ENCODE assay signal across 12 cellular contexts in genomic region chr3:112072387-112073060, GRCh38. TPM values are rescaled to one million over a fixed set of nuclear protein-coding genes. Genes with fewer than 3 reads are reported as not detected.
DNase-seq lines count a peak whose midpoint lies in the region; ATAC-seq and TF ChIP-seq lines count a peak whose summit lies in the region.
"Not testable (repeated sequence)": the region's sequence is repeated elsewhere in the genome, so short reads cannot be mapped to it uniquely, and the experiment has no call there.
"Had no signal": no experiment of that assay in that cellular context is flagged by ENCODE, and none has a peak within 500 bp of the region (broad histone marks: within the 10 kb centered on the region; RNA-seq: fewer than 3 reads in every experiment).

No MANE protein-coding gene starts in this region.

- peak in 1 of 2 donors; percentile 48 for ATAC-seq in activated naive CD4-positive, alpha-beta T cell treated with anti-CD3 and anti-CD28 coated beads, Interleukin-2, amount 50 U/mL, for 72 hours
- ATAC-seq in lower lobe of right lung, result not testable (repeated sequence)
- peak; percentile 64 for ATAC-seq in stimulated activated naive CD8-positive, alpha-beta T cell treated with anti-CD3 and anti-CD28 coated beads, Interleukin-15, amount 100 ng/mL, for 72 hours

- H3K27ac ChIP-seq in lower lobe of right lung, result not testable (repeated sequence)

- not testable (repeated sequence) for H3K27me3 ChIP-seq in lower lobe of right lung (ENCODE audit: low read depth)

- DNase-seq in DMS153 treated with DMSO at 0.1 percent for 48 hours (lab: John Stamatoyannopoulos, UW; ENCODE audit: unreplicated experiment), result peak; percentile 11
- DNase-seq in T-helper 2 cell, result peak; percentile 18 to 72 (median 37)
- DNase-seq in activated CD4-positive, alpha-beta T cell treated with anti-CD3 and anti-CD28 coated beads, Interleukin-2, amount 50 U/mL, for 48 hours, result peak; percentile 59 to 72
- DNase-seq in activated T-cell treated with anti-CD3 and anti-CD28 coated beads, Interleukin-2, amount 50 U/mL, for 48 hours, result peak; percentile 60 to 71
- peak in 1 of 2 donors; percentile 56 for DNase-seq in activated naive CD4-positive, alpha-beta T cell treated with anti-CD3 and anti-CD28 coated beads, Interleukin-2, amount 50 U/mL, for 72 hours (ENCODE audit: low spot score in 2 of 2)
- DNase-seq in lower lobe of right lung, result peak; percentile 48
- peak; percentile 55 for DNase-seq in stimulated activated CD4-positive, alpha-beta T cell treated with anti-CD3 and anti-CD28 coated beads, Interleukin-4, amount 100 ng/mL, for 1 hour
- peak; percentile 65 to 76 for DNase-seq in stimulated activated naive CD8-positive, alpha-beta T cell treated with anti-CD3 and anti-CD28 coated beads, Interleukin-15, amount 100 ng/mL, for 72 hours

- not testable (repeated sequence) for H3K4me3 ChIP-seq in lower lobe of right lung

- not testable (repeated sequence) for H3K9me3 ChIP-seq in lower lobe of right lung

- peaks cover 6 to 19% of the 10 kb centered on the region in 2 donors for H3K36me3 Mint-ChIP-seq in activated naive CD4-positive, alpha-beta T cell treated with anti-CD3 and anti-CD28 coated beads, Interleukin-2, amount 50 U/mL, for 72 hours

- H3K9me3 Mint-ChIP-seq in activated naive CD4-positive, alpha-beta T cell treated with anti-CD3 and anti-CD28 coated beads, Interleukin-2, amount 50 U/mL, for 72 hours; stimulated activated naive CD8-positive, alpha-beta T cell treated with anti-CD3 and anti-CD28 coated beads, Interleukin-15, amount 100 ng/mL, for 72 hours: not testable (repeated sequence)

- not testable (repeated sequence) for H3K27me3 Mint-ChIP-seq in stimulated activated naive CD8-positive, alpha-beta T cell treated with anti-CD3 and anti-CD28 coated beads, Interleukin-15, amount 100 ng/mL, for 72 hours

- not testable (repeated sequence) for H3K36me3 ChIP-seq in lower lobe of right lung

- H3K4me1 ChIP-seq in lower lobe of right lung, result not testable (repeated sequence)

- peak overlapping the region; percentile 56 to 59 for H3K27ac Mint-ChIP-seq in activated naive CD4-positive, alpha-beta T cell treated with anti-CD3 and anti-CD28 coated beads, Interleukin-2, amount 50 U/mL, for 72 hours
- peak overlapping the region; percentile 69 to 74 for H3K27ac Mint-ChIP-seq in stimulated activated naive CD8-positive, alpha-beta T cell treated with anti-CD3 and anti-CD28 coated beads, Interleukin-15, amount 100 ng/mL, for 72 hours

- not testable (repeated sequence) for TF ChIP-seq CTCF in lower lobe of right lung (IDR thresholded peaks at IDR 0.05)

- intact Hi-C loops in lower lobe of right lung (cut with DNase I), result not testable (repeated sequence)

- H3K4me1 Mint-ChIP-seq in stimulated activated naive CD8-positive, alpha-beta T cell treated with anti-CD3 and anti-CD28 coated beads, Interleukin-15, amount 100 ng/mL, for 72 hours, result peaks cover 27% of the 10 kb centered on the region

- peak overlapping the region; percentile 73 to 78 for H3K4me3 Mint-ChIP-seq in stimulated activated naive CD8-positive, alpha-beta T cell treated with anti-CD3 and anti-CD28 coated beads, Interleukin-15, amount 100 ng/mL, for 72 hours

RNA-seq across cellular contexts. Expression of gene C3orf52, which starts 13.7 kb away (rescaled TPM):
- total RNA-seq in activated naive CD4-positive, alpha-beta T cell treated with anti-CD3 and anti-CD28 coated beads, Interleukin-2, amount 50 U/mL, for 72 hours, result 10 to 100 TPM in 1 of 2 donors, 1 to 10 TPM in 1; 6.5 to 11.2 TPM
- total RNA-seq in lower lobe of right lung, result 16.4 TPM

RNA-seq across cellular contexts. Expression of gene TMPRSS7, which starts 38.0 kb away (rescaled TPM):
- not detected for total RNA-seq in activated naive CD4-positive, alpha-beta T cell treated with anti-CD3 and anti-CD28 coated beads, Interleukin-2, amount 50 U/mL, for 72 hours
- 0.15 TPM for total RNA-seq in lower lobe of right lung
- total RNA-seq: gastroesophageal sphincter, left cardiac atrium, LHCN-M2, mesothelial cell of epicardium had no signal
